1 cellular context compared by ENCODE assay signal in the genomic region with DNA sequence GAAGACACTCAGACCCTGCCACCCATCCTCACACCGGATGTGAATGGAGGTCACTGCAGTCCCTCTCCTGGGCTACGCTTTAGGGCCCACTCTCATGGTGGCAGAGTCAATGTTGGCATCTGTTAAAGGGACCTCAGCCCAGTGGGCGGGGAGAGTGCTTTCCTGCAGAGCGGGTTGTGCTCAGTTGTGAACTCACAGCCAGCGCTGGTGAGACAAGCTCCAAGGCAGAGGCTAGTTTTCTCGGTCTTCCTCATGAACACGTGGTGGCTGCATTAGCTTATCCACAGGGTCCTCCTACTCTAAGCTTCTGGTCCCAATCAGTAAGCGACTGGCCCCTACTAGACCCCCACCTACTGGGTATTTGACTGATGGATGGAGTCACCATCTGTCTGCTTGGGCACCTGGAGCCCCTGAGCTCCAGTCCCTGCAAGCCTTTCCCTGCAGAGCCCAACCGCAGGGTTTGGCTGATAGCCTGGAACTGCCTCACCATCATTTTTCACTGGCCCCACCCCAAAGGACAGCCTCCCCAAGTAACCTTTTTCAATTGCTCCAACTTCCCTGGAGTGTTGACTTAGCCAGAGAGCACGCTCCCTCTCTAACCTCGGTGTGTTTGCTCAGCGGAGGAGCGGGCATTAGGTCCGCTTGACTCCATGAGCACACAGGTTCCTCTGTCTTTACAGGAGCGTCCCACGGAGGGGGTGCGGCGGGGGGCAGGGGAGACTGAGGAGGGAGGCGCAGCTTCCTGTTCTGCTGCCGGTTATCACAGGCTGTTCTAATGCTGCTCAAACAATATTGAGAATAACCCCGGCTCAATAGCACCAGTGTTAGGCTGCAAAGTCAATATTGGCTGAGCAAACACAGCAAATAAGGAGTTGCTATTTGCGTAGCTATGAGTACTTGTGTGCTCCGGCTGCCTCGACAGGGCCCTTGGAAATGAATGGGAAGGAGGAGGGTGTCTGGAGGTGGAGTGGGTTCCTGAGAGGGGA.
A peak's percentile ranks its signal among the peaks of the same experiment; 100 is the strongest.
TF ChIP-seq lines count a peak whose summit lies in the region.

No MANE protein-coding gene starts in this region.

TF ChIP-seq in HepG2, 621 proteins besides CTCF, POLR2A, EP300 and RAD21 (continued from another document and continues in another):
- TF ChIP-seq, protein P1, sequence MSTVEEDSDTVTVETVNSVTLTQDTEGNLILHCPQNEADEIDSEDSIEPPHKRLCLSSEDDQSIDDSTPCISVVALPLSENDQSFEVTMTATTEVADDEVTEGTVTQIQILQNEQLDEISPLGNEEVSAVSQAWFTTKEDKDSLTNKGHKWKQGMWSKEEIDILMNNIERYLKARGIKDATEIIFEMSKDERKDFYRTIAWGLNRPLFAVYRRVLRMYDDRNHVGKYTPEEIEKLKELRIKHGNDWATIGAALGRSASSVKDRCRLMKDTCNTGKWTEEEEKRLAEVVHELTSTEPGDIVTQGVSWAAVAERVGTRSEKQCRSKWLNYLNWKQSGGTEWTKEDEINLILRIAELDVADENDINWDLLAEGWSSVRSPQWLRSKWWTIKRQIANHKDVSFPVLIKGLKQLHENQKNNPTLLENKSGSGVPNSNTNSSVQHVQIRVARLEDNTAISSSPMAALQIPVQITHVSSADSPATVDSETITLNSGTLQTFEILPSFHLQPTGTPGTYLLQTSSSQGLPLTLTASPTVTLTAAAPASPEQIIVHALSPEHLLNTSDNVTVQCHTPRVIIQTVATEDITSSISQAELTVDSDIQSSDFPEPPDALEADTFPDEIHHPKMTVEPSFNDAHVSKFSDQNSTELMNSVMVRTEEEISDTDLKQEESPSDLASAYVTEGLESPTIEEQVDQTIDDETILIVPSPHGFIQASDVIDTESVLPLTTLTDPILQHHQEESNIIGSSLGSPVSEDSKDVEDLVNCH (CRISPR knock-in tag; IDR thresholded peaks at IDR 0.05): no peak
- TF ChIP-seq, protein P2, sequence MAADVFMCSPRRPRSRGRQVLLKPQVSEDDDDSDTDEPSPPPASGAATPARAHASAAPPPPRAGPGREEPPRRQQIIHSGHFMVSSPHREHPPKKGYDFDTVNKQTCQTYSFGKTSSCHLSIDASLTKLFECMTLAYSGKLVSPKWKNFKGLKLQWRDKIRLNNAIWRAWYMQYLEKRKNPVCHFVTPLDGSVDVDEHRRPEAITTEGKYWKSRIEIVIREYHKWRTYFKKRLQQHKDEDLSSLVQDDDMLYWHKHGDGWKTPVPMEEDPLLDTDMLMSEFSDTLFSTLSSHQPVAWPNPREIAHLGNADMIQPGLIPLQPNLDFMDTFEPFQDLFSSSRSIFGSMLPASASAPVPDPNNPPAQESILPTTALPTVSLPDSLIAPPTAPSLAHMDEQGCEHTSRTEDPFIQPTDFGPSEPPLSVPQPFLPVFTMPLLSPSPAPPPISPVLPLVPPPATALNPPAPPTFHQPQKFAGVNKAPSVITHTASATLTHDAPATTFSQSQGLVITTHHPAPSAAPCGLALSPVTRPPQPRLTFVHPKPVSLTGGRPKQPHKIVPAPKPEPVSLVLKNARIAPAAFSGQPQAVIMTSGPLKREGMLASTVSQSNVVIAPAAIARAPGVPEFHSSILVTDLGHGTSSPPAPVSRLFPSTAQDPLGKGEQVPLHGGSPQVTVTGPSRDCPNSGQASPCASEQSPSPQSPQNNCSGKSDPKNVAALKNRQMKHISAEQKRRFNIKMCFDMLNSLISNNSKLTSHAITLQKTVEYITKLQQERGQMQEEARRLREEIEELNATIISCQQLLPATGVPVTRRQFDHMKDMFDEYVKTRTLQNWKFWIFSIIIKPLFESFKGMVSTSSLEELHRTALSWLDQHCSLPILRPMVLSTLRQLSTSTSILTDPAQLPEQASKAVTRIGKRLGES (CRISPR knock-in tag; IDR thresholded peaks at IDR 0.05; ENCODE audit: borderline replicate concordance): no peak
- TF ChIP-seq NKX3-1 (CRISPR knock-in tag; IDR thresholded peaks at IDR 0.05) (peak; percentile 100), SATB2 (CRISPR knock-in tag; IDR thresholded peaks at IDR 0.05) (peak; percentile 58; the same call in 1 of the 2 replicates), GATAD1 (CRISPR knock-in tag; IDR thresholded peaks at IDR 0.05) (peak; percentile 67; the same call in 1 of the 2 replicates), ZNF460 (CRISPR knock-in tag; IDR thresholded peaks at IDR 0.05; ENCODE audit: borderline replicate concordance) (peak; percentile 29; the same call in 1 of the 2 replicates), SRF (IDR thresholded peaks at IDR 0.05; ENCODE audit: low read depth, low read length) (peak; percentile 74; the same call in 1 of the 2 replicates), ATAD3A (CRISPR knock-in tag; IDR thresholded peaks at IDR 0.05) (no peak), ZNF354B (CRISPR knock-in tag; IDR thresholded peaks at IDR 0.05) (no peak), ZNF264 (CRISPR knock-in tag; IDR thresholded peaks at IDR 0.05) (peak; percentile 73), ZBTB1 (CRISPR knock-in tag; IDR thresholded peaks at IDR 0.05; ENCODE audit: borderline replicate concordance) (no peak), SALL2 (CRISPR knock-in tag; IDR thresholded peaks at IDR 0.05) (peak; percentile 82; the same call in 1 of the 2 replicates), SIN3B (IDR thresholded peaks at IDR 0.05; ENCODE audit: low read length) (no peak), ZNF12 (CRISPR knock-in tag; IDR thresholded peaks at IDR 0.05) (peak; percentile 78), NAIF1 (CRISPR knock-in tag; IDR thresholded peaks at IDR 0.05; ENCODE audit: borderline replicate concordance) (peak; percentile 69; the same call in 1 of the 2 replicates), AGO2 (optimal IDR thresholded peaks at IDR 0.05; ENCODE audit: low read depth, low read length) (no peak), JDP2 (CRISPR knock-in tag; IDR thresholded peaks at IDR 0.05; ENCODE audit: borderline replicate concordance) (peak; percentile 86; the same call in 1 of the 2 replicates), MED1 (CRISPR knock-in tag; IDR thresholded peaks at IDR 0.05) (peak; percentile 77), CENPX (CRISPR knock-in tag; IDR thresholded peaks at IDR 0.05) (no peak), HOXD1 (CRISPR knock-in tag; IDR thresholded peaks at IDR 0.05) (peak; percentile 98), ZNF282 (IDR thresholded peaks at IDR 0.05; ENCODE audit: partially characterized antibody) (no peak), PRMT3 (CRISPR knock-in tag; IDR thresholded peaks at IDR 0.05; ENCODE audit: borderline replicate concordance, low read depth) (peak; percentile 83; the same call in 1 of the 2 replicates), TCF7 (IDR thresholded peaks at IDR 0.05; ENCODE audit: low read depth) (peak; percentile 97), ZNF224 (CRISPR knock-in tag; IDR thresholded peaks at IDR 0.05) (no peak), ZNF101 (CRISPR knock-in tag; IDR thresholded peaks at IDR 0.05; ENCODE audit: borderline replicate concordance, low read depth) (no peak)
- TF ChIP-seq, protein P3, sequence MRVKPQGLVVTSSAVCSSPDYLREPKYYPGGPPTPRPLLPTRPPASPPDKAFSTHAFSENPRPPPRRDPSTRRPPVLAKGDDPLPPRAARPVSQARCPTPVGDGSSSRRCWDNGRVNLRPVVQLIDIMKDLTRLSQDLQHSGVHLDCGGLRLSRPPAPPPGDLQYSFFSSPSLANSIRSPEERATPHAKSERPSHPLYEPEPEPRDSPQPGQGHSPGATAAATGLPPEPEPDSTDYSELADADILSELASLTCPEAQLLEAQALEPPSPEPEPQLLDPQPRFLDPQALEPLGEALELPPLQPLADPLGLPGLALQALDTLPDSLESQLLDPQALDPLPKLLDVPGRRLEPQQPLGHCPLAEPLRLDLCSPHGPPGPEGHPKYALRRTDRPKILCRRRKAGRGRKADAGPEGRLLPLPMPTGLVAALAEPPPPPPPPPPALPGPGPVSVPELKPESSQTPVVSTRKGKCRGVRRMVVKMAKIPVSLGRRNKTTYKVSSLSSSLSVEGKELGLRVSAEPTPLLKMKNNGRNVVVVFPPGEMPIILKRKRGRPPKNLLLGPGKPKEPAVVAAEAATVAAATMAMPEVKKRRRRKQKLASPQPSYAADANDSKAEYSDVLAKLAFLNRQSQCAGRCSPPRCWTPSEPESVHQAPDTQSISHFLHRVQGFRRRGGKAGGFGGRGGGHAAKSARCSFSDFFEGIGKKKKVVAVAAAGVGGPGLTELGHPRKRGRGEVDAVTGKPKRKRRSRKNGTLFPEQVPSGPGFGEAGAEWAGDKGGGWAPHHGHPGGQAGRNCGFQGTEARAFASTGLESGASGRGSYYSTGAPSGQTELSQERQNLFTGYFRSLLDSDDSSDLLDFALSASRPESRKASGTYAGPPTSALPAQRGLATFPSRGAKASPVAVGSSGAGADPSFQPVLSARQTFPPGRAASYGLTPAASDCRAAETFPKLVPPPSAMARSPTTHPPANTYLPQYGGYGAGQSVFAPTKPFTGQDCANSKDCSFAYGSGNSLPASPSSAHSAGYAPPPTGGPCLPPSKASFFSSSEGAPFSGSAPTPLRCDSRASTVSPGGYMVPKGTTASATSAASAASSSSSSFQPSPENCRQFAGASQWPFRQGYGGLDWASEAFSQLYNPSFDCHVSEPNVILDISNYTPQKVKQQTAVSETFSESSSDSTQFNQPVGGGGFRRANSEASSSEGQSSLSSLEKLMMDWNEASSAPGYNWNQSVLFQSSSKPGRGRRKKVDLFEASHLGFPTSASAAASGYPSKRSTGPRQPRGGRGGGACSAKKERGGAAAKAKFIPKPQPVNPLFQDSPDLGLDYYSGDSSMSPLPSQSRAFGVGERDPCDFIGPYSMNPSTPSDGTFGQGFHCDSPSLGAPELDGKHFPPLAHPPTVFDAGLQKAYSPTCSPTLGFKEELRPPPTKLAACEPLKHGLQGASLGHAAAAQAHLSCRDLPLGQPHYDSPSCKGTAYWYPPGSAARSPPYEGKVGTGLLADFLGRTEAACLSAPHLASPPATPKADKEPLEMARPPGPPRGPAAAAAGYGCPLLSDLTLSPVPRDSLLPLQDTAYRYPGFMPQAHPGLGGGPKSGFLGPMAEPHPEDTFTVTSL (CRISPR knock-in tag; IDR thresholded peaks at IDR 0.05; ENCODE audit: borderline replicate concordance): peak; percentile 90; the same call in 1 of the 2 replicates
- TF ChIP-seq, protein P4, sequence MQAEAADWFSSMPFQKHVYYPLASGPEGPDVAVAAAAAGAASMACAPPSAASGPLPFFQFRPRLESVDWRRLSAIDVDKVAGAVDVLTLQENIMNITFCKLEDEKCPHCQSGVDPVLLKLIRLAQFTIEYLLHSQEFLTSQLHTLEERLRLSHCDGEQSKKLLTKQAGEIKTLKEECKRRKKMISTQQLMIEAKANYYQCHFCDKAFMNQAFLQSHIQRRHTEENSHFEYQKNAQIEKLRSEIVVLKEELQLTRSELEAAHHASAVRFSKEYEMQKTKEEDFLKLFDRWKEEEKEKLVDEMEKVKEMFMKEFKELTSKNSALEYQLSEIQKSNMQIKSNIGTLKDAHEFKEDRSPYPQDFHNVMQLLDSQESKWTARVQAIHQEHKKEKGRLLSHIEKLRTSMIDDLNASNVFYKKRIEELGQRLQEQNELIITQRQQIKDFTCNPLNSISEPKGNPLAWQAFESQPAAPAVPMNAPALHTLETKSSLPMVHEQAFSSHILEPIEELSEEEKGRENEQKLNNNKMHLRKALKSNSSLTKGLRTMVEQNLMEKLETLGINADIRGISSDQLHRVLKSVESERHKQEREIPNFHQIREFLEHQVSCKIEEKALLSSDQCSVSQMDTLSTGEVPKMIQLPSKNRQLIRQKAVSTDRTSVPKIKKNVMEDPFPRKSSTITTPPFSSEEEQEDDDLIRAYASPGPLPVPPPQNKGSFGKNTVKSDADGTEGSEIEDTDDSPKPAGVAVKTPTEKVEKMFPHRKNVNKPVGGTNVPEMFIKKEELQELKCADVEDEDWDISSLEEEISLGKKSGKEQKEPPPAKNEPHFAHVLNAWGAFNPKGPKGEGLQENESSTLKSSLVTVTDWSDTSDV (CRISPR knock-in tag; IDR thresholded peaks at IDR 0.05): no peak
- TF ChIP-seq, protein P5, sequence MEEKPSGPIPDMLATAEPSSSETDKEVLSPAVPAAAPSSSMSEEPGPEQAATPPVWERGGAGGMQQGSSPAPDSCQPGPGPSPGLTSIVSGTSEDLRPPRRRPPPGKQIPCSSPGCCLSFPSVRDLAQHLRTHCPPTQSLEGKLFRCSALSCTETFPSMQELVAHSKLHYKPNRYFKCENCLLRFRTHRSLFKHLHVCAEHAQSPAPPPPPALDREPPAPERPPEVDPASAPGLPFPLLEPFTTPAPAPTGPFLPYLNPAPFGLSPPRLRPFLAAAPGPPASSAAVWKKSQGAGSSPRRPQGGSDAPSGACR (CRISPR knock-in tag; IDR thresholded peaks at IDR 0.05): peak; percentile 77; the same call in 1 of the 2 replicates
- TF ChIP-seq, protein P6, sequence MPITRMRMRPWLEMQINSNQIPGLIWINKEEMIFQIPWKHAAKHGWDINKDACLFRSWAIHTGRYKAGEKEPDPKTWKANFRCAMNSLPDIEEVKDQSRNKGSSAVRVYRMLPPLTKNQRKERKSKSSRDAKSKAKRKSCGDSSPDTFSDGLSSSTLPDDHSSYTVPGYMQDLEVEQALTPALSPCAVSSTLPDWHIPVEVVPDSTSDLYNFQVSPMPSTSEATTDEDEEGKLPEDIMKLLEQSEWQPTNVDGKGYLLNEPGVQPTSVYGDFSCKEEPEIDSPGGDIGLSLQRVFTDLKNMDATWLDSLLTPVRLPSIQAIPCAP (CRISPR knock-in tag; IDR thresholded peaks at IDR 0.05; ENCODE audit: low read depth): no peak
- TF ChIP-seq, protein P7, sequence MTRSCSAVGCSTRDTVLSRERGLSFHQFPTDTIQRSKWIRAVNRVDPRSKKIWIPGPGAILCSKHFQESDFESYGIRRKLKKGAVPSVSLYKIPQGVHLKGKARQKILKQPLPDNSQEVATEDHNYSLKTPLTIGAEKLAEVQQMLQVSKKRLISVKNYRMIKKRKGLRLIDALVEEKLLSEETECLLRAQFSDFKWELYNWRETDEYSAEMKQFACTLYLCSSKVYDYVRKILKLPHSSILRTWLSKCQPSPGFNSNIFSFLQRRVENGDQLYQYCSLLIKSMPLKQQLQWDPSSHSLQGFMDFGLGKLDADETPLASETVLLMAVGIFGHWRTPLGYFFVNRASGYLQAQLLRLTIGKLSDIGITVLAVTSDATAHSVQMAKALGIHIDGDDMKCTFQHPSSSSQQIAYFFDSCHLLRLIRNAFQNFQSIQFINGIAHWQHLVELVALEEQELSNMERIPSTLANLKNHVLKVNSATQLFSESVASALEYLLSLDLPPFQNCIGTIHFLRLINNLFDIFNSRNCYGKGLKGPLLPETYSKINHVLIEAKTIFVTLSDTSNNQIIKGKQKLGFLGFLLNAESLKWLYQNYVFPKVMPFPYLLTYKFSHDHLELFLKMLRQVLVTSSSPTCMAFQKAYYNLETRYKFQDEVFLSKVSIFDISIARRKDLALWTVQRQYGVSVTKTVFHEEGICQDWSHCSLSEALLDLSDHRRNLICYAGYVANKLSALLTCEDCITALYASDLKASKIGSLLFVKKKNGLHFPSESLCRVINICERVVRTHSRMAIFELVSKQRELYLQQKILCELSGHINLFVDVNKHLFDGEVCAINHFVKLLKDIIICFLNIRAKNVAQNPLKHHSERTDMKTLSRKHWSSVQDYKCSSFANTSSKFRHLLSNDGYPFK (CRISPR knock-in tag; IDR thresholded peaks at IDR 0.05; ENCODE audit: borderline replicate concordance): no peak
- TF ChIP-seq, protein P8, sequence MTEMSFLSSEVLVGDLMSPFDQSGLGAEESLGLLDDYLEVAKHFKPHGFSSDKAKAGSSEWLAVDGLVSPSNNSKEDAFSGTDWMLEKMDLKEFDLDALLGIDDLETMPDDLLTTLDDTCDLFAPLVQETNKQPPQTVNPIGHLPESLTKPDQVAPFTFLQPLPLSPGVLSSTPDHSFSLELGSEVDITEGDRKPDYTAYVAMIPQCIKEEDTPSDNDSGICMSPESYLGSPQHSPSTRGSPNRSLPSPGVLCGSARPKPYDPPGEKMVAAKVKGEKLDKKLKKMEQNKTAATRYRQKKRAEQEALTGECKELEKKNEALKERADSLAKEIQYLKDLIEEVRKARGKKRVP (CRISPR knock-in tag; IDR thresholded peaks at IDR 0.05): peak in 1 of 2 experiments; percentile 80; a peak in 2 of 4 replicates
- TF ChIP-seq, protein P9, sequence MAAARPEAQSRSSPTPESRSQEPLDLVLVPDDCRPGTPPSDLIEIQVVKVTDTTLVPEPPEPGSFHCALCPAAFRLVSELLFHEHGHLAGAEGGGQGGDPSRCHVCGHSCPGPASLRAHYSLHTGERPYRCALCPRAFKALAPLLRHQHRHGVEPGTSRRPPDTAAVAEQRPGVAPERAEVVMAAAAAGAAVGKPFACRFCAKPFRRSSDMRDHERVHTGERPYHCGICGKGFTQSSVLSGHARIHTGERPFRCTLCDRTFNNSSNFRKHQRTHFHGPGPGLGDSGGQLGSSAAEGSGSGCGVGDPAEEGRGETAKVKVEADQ (CRISPR knock-in tag; IDR thresholded peaks at IDR 0.05; ENCODE audit: borderline replicate concordance): peak; percentile 80; the same call in 1 of the 2 replicates
